ENCODE assay signal across 24 cellular contexts in the genomic region with DNA sequence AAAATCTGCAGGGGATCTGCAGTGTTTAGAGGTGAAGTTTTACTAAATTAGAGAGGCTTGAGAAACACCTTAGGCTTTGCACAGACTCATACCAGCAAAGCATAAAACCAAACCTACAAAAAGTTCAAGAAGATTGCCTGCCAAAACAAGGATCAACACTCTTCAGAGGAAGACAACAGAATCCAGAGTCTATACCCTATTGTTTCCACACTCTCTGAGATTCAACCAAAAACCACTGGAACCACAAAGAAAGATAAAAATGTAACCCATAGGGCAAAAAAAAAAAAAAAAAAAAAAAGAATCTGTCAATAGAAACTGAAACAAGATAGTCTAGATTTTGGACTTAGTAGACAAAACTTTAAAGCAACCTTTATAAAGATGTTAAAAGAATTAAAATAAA.
"Had no signal": no experiment of that assay in that cellular context is flagged by ENCODE, and none has a peak within 500 bp of the region (broad histone marks: within the 10 kb centered on the region; RNA-seq: fewer than 3 reads in every experiment).

No MANE protein-coding gene starts in this region.

- H3K9me3 ChIP-seq: ovary, prostate gland, right lobe of liver, thyroid gland, upper lobe of left lung, uterus had no signal

- H2AFZ ChIP-seq: neural progenitor cell had no signal

- H3K4me1 ChIP-seq: prostate gland, right lobe of liver, thyroid gland, uterus had no signal

- ATAC-seq: naive thymus-derived CD4-positive, alpha-beta T cell; natural killer cell; right cardiac atrium; right lobe of liver; stimulated activated effector memory CD8-positive, alpha-beta T cell treated with anti-CD3 and anti-CD28 coated beads, Interleukin-12 subunit alpha, Interleukin-12 subunit beta, amount 100 ng/mL, for 72 hours; stimulated activated naive B cell treated with anti-CD40 and anti-IgM and Interleukin-4, amounts not matched to agents 10 μg/mL and 1 μg/mL and 100 μg/mL, for 72 hours had no signal

- H3K4me3 ChIP-seq: neural progenitor cell, ovary, prostate gland, right lobe of liver, sigmoid colon, stomach, thoracic aorta, thyroid gland, tibial nerve, upper lobe of left lung, uterus had no signal

- H3K27ac ChIP-seq: neural progenitor cell, ovary, prostate gland, right lobe of liver, sigmoid colon, stomach, thoracic aorta, thyroid gland, tibial nerve, upper lobe of left lung, uterus had no signal

- H3K27me3 ChIP-seq: neural progenitor cell, ovary, right lobe of liver, sigmoid colon, thyroid gland, tibial nerve, upper lobe of left lung, uterus had no signal

- H3K36me3 ChIP-seq: neural progenitor cell, ovary, prostate gland, right lobe of liver, sigmoid colon, stomach, thoracic aorta, thyroid gland, tibial nerve, upper lobe of left lung, uterus had no signal

- DNase-seq: naive thymus-derived CD4-positive, alpha-beta T cell; natural killer cell; occipital lobe; ovary; right cardiac atrium; right lobe of liver; sigmoid colon; small intestine; stimulated activated CD4-positive, alpha-beta T cell treated with anti-CD3 and anti-CD28 coated beads, Interleukin-15, amount 100 ng/mL, for 24 hours; stimulated activated CD4-positive, alpha-beta T cell treated with anti-CD3 and anti-CD28 coated beads, Interleukin-2, amount 100 ng/mL, for 24 hours; stimulated activated CD4-positive, alpha-beta T cell treated with anti-CD3 and anti-CD28 coated beads, Interleukin-2, amount 100 ng/mL, for 48 hours; stimulated activated CD4-positive, alpha-beta T cell treated with anti-CD3 and anti-CD28 coated beads, Interleukin-4, amount 100 ng/mL, for 24 hours; stimulated activated naive B cell treated with anti-CD40 and anti-IgM and Interleukin-4, amounts not matched to agents 10 μg/mL and 1 μg/mL and 100 μg/mL, for 72 hours; stimulated activated naive CD4-positive, alpha-beta T cell treated with Interleukin-2 at 50 U/mL for 16 hours; stomach; thyroid gland; trophoblast cell; upper lobe of left lung; uterus had no signal

- H3K4me2 ChIP-seq: neural progenitor cell had no signal

- H3K9ac ChIP-seq: neural progenitor cell had no signal
